In genomic region chr6:159343709-159344108, GRCh38 we compare ENCODE assay signal across 34 cellular contexts.
"Had no signal": no experiment of that assay in that cellular context is flagged by ENCODE, and none has a peak within 500 bp of the region (broad histone marks: within the 10 kb centered on the region; RNA-seq: fewer than 3 reads in every experiment).

No MANE protein-coding gene starts in this region.

- H3K36me3 ChIP-seq: MG63 had no signal

- H3K4me3 ChIP-seq: MG63 had no signal

- DNase-seq: Karpas-422, Kasumi-1, MG63, MM.1S, MV-4-11, NCI-H1048, NCI-H1092, NCI-H1092 treated with DMSO at 0.1 percent for 48 hours, NCI-H1105, NCI-H1105 treated with DMSO at 0.1 percent for 48 hours, NCI-H1417, NCI-H1417 treated with DMSO at 0.1 percent for 48 hours, NCI-H1436, NCI-H1436 treated with DMSO at 0.1 percent for 48 hours, NCI-H146, NCI-H1694 treated with DMSO at 0.1 percent for 48 hours, NCI-H187, NCI-H187 treated with DMSO at 0.1 percent for 48 hours, NCI-H1930, NCI-H2029, NCI-H2029 treated with DMSO at 0.1 percent for 48 hours, NCI-H2081, NCI-H2081 treated with DMSO at 0.1 percent for 48 hours, NCI-H2107, NCI-H2171, NCI-H2171 treated with DMSO at 0.1 percent for 48 hours, NCI-H2227 treated with DMSO at 0.1 percent for 48 hours, NCI-H226, NCI-H345, NCI-H446, NCI-H446 treated with DMSO at 0.1 percent for 48 hours, NCI-H510A, NCI-H510A treated with DMSO at 0.1 percent for 48 hours, NCI-H524 had no signal
